ENCODE assay signal across 19 cellular contexts in the genomic region with DNA sequence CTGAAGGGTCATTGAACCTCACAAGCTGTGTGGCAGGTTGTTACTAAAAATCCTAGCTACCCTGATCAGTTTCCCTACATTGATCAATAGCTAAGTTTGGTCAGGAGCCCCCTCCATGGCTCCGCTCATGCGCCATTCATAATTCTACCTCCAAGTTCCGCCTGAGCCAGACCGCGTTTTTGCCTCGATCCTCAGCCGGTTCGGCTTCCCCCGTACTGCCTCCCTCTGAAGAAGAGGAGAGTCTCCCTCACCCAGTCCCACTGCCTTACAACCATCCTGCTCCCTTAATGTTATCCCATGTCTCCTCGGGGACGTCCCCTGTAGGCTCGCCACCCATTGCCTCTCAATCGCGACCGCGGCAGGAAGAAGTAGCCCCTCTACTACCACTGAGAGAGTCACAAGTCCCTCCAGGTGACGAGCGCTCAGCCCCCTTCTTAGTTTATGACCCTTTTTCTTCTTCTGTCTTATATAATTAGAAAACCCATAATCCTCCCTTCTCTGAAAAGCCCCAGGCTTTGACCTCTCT.
DNase-seq lines count a peak whose midpoint lies in the region; ATAC-seq, FAIRE-seq and TF ChIP-seq lines count a peak whose summit lies in the region.
"Had no signal": no experiment of that assay in that cellular context is flagged by ENCODE, and none has a peak within 500 bp of the region (broad histone marks: within the 10 kb centered on the region; RNA-seq: fewer than 3 reads in every experiment).

No MANE protein-coding gene starts in this region.

- peak overlapping the region; percentile 27 to 49 for H3K4me3 Mint-ChIP-seq in stimulated activated naive CD8-positive, alpha-beta T cell treated with anti-CD3 and anti-CD28 coated beads, Interleukin-15, amount 100 ng/mL, for 72 hours
- H3K4me3 Mint-ChIP-seq in activated T-helper 17 cell treated with anti-CD3 and anti-CD28 coated beads, Interleukin-2, amount 50 U/mL, for 72 hours, result peak overlapping the region; percentile 3
- H3K4me3 Mint-ChIP-seq in nephron progenitor cell, result peak overlapping the region; percentile 62
- H3K4me3 Mint-ChIP-seq: activated CD4-positive, alpha-beta T cell treated with anti-CD3 and anti-CD28 coated beads for 36 hours; CD14-positive monocyte had no signal

- no peak for DNase-seq in stimulated activated naive CD8-positive, alpha-beta T cell treated with anti-CD3 and anti-CD28 coated beads, Interleukin-15, amount 100 ng/mL, for 72 hours
- no peak for DNase-seq in stimulated activated naive CD8-positive, alpha-beta T cell treated with anti-CD3 and anti-CD28 coated beads, Interleukin-15, Interleukin-2, amounts not matched to agents 100 U/mL and 50 U/mL, for 24 hours
- DNase-seq in nephron progenitor cell (no peak), HTR-8/SVneo (ENCODE audit: insufficient read length, low spot score) (no peak), NCI-H187 (lab: John Stamatoyannopoulos, UW) (no peak), NCI-H1694 treated with DMSO at 0.1 percent for 48 hours (lab: John Stamatoyannopoulos, UW) (no peak)
- DNase-seq: activated CD4-positive, alpha-beta T cell treated with anti-CD3 and anti-CD28 coated beads for 36 hours; activated gamma-delta T cell treated with Interleukin-2 at 50 U/mL for 16 hours; anterior cingulate cortex; caudate nucleus; foreskin fibroblast; GM23248; NCI-H1092 treated with DMSO at 0.1 percent for 48 hours; NCI-H2081; NCI-H510A had no signal

- no peaks in the 10 kb centered on the region for H3K27me3 Mint-ChIP-seq in stimulated activated naive CD8-positive, alpha-beta T cell treated with anti-CD3 and anti-CD28 coated beads, Interleukin-15, amount 100 ng/mL, for 72 hours
- no peaks in the 10 kb centered on the region for H3K27me3 Mint-ChIP-seq in activated T-helper 17 cell treated with anti-CD3 and anti-CD28 coated beads, Interleukin-2, amount 50 U/mL, for 72 hours
- H3K27me3 Mint-ChIP-seq in nephron progenitor cell (ENCODE audit: low read depth, poor library complexity), result peaks cover 10% of the 10 kb centered on the region
- H3K27me3 Mint-ChIP-seq: activated CD4-positive, alpha-beta T cell treated with anti-CD3 and anti-CD28 coated beads for 36 hours had no signal

- H3K27ac Mint-ChIP-seq in stimulated activated naive CD8-positive, alpha-beta T cell treated with anti-CD3 and anti-CD28 coated beads, Interleukin-15, amount 100 ng/mL, for 72 hours, result peak overlapping the region; percentile 84 to 91
- H3K27ac Mint-ChIP-seq in activated T-helper 17 cell treated with anti-CD3 and anti-CD28 coated beads, Interleukin-2, amount 50 U/mL, for 72 hours, result peak overlapping the region; percentile 60
- H3K27ac Mint-ChIP-seq in nephron progenitor cell, result peak overlapping the region; percentile 63

- H3K9me3 Mint-ChIP-seq in stimulated activated naive CD8-positive, alpha-beta T cell treated with anti-CD3 and anti-CD28 coated beads, Interleukin-15, amount 100 ng/mL, for 72 hours, result no peaks in the 10 kb centered on the region
- no peaks in the 10 kb centered on the region for H3K9me3 Mint-ChIP-seq in activated T-helper 17 cell treated with anti-CD3 and anti-CD28 coated beads, Interleukin-2, amount 50 U/mL, for 72 hours
- H3K9me3 Mint-ChIP-seq in nephron progenitor cell, result no peaks in the 10 kb centered on the region

- no peak for FAIRE-seq in HTR-8/SVneo (lab: Jason Lieb, UNC)

- H3K4me1 Mint-ChIP-seq in stimulated activated naive CD8-positive, alpha-beta T cell treated with anti-CD3 and anti-CD28 coated beads, Interleukin-15, amount 100 ng/mL, for 72 hours, result peaks cover 47% of the 10 kb centered on the region
- peaks cover 39% of the 10 kb centered on the region for H3K4me1 Mint-ChIP-seq in activated T-helper 17 cell treated with anti-CD3 and anti-CD28 coated beads, Interleukin-2, amount 50 U/mL, for 72 hours
- peaks cover 71% of the 10 kb centered on the region for H3K4me1 Mint-ChIP-seq in nephron progenitor cell

- no peak for TF ChIP-seq CTCF in nephron progenitor cell (IDR thresholded peaks at IDR 0.05)

- H3K36me3 Mint-ChIP-seq in activated T-helper 17 cell treated with anti-CD3 and anti-CD28 coated beads, Interleukin-2, amount 50 U/mL, for 72 hours (ENCODE audit: low read depth), result no peaks in the 10 kb centered on the region
- no peaks in the 10 kb centered on the region for H3K36me3 Mint-ChIP-seq in nephron progenitor cell (ENCODE audit: low read depth)
- H3K36me3 Mint-ChIP-seq: CD14-positive monocyte had no signal

- no peak for ATAC-seq in stimulated activated naive CD8-positive, alpha-beta T cell treated with anti-CD3 and anti-CD28 coated beads, Interleukin-15, amount 100 ng/mL, for 72 hours
- no peak for ATAC-seq in stimulated activated naive CD8-positive, alpha-beta T cell treated with anti-CD3 and anti-CD28 coated beads, Interleukin-15, Interleukin-2, amounts not matched to agents 100 U/mL and 50 U/mL, for 24 hours
- ATAC-seq in activated T-helper 17 cell treated with anti-CD3 and anti-CD28 coated beads, Interleukin-2, amount 50 U/mL, for 72 hours (replicated peaks), result no peak
- ATAC-seq in HG02678 (IDR thresholded peaks at IDR 0.05; ENCODE audit: unreplicated experiment), result no peak
- ATAC-seq: activated CD4-positive, alpha-beta T cell treated with anti-CD3 and anti-CD28 coated beads for 36 hours; left lung had no signal

Comparison
In these comparisons a context has a peak if more than half of its experiments do, and no peak if none do; other contexts are left out.
1. H3K4me3 Mint-ChIP-seq: peak in every context shown above with its lines; median percentile 62 in nephron progenitor cell; 38 in stimulated activated naive CD8-positive, alpha-beta T cell treated with anti-CD3 and anti-CD28 coated beads, Interleukin-15, amount 100 ng/mL, for 72 hours; 3 in activated T-helper 17 cell treated with anti-CD3 and anti-CD28 coated beads, Interleukin-2, amount 50 U/mL, for 72 hours.